1 cellular context compared by ENCODE assay signal in genomic region chr1:208225954-208226937, GRCh38.
TF ChIP-seq lines count a peak whose summit lies in the region.

No MANE protein-coding gene starts in this region.

TF ChIP-seq in K562, 482 proteins besides CTCF, POLR2A, EP300 and RAD21 (continued from another document and continues in another):
- TF ChIP-seq RNF219 (CRISPR knock-in tag; IDR thresholded peaks at IDR 0.05), result no peak
- TF ChIP-seq MBD2 (IDR thresholded peaks at IDR 0.05; ENCODE audit: borderline replicate concordance, low read depth), result no peak
- peak; percentile 86 for TF ChIP-seq PKNOX1 (IDR thresholded peaks at IDR 0.05)
- TF ChIP-seq CBX3 (IDR thresholded peaks at IDR 0.05; ENCODE audit: borderline replicate concordance in 1 of 2, low read length in 2 of 2), result no peak
- no peak for TF ChIP-seq ZBTB26 (CRISPR knock-in tag; IDR thresholded peaks at IDR 0.05)
- TF ChIP-seq ATF7 (IDR thresholded peaks at IDR 0.05), result 0 out of 2 replicates have a peak, but pooled peaks have one; percentile 18
- no peak for TF ChIP-seq STAT6 (CRISPR knock-in tag; IDR thresholded peaks at IDR 0.05)
- TF ChIP-seq ZNF431 (CRISPR knock-in tag; IDR thresholded peaks at IDR 0.05), result no peak
- TF ChIP-seq KLF16 (IDR thresholded peaks at IDR 0.05), result no peak
- TF ChIP-seq ZNF3 (CRISPR knock-in tag; IDR thresholded peaks at IDR 0.05), result no peak
- TF ChIP-seq MITF (IDR thresholded peaks at IDR 0.05), result no peak
- no peak for TF ChIP-seq RBM22 (IDR thresholded peaks at IDR 0.05; ENCODE audit: low read depth, low read length, poor library complexity, severe bottlenecking)
- TF ChIP-seq ZNF511 (CRISPR knock-in tag; IDR thresholded peaks at IDR 0.05), result no peak
- no peak for TF ChIP-seq HNRNPLL (IDR thresholded peaks at IDR 0.05; ENCODE audit: low read depth, low read length, poor library complexity, severe bottlenecking)
- peak; percentile 10; the same call in 1 of the 2 replicates for TF ChIP-seq NCOR1 (IDR thresholded peaks at IDR 0.05)
- 0 out of 2 replicates have a peak, but pooled peaks have one; percentile 62 for TF ChIP-seq CREB3 (tag; conservative IDR thresholded peaks at IDR 0.05; ENCODE audit: low read depth)
- TF ChIP-seq KLF1 (tag; IDR thresholded peaks at IDR 0.05), result no peak
- TF ChIP-seq HIVEP1 (CRISPR knock-in tag; IDR thresholded peaks at IDR 0.05), result no peak
- no peak for TF ChIP-seq ESRRB (CRISPR knock-in tag; IDR thresholded peaks at IDR 0.05; ENCODE audit: borderline replicate concordance)
- peak in 1 of 2 experiments; percentile 17; a peak in 1 of 4 replicates for TF ChIP-seq KDM1A (IDR thresholded peaks at IDR 0.05)
- TF ChIP-seq RB1 (IDR thresholded peaks at IDR 0.05; ENCODE audit: low read depth), result no peak
- TF ChIP-seq ZNF395 (CRISPR knock-in tag; IDR thresholded peaks at IDR 0.05), result peak; percentile 83; the same call in 1 of the 2 replicates
- TF ChIP-seq NFE2 (IDR thresholded peaks at IDR 0.05; ENCODE audit: low read depth), result no peak
- no peak for TF ChIP-seq BCOR (IDR thresholded peaks at IDR 0.05)
- TF ChIP-seq SAP30 (IDR thresholded peaks at IDR 0.05; ENCODE audit: borderline replicate concordance, insufficient read depth, low read depth, low read length, poor library complexity, severe bottlenecking), result no peak
- TF ChIP-seq MTA3 (IDR thresholded peaks at IDR 0.05; ENCODE audit: borderline replicate concordance), result 0 out of 2 replicates have a peak, but pooled peaks have one; percentile 34
- TF ChIP-seq TAL1 (IDR thresholded peaks at IDR 0.05), result peak; percentile 32; the same call in 1 of the 2 replicates
- TF ChIP-seq DPF2 (IDR thresholded peaks at IDR 0.05), result peak; percentile 38; the same call in 1 of the 2 replicates
- peak; percentile 40; the same call in 1 of the 2 replicates for TF ChIP-seq MGA (IDR thresholded peaks at IDR 0.05)
- 0 out of 2 replicates have a peak, but pooled peaks have one; percentile 8 for TF ChIP-seq TCF15 (CRISPR knock-in tag; IDR thresholded peaks at IDR 0.05)
- 0 out of 4 replicates have a peak, but pooled peaks of 1 of the 2 experiments have one; percentile 21 for TF ChIP-seq TEAD1 (CRISPR knock-in tag; IDR thresholded peaks at IDR 0.05)
- no peak for TF ChIP-seq NCOA4 (IDR thresholded peaks at IDR 0.05; ENCODE audit: partially characterized antibody)
- peak; percentile 20 for TF ChIP-seq TEAD4 (IDR thresholded peaks at IDR 0.05; ENCODE audit: low read length)
- no peak for TF ChIP-seq TEAD4 (CRISPR knock-in tag; IDR thresholded peaks at IDR 0.05; ENCODE audit: borderline replicate concordance)
